Comparison of ENCODE assay signal across 34 cellular contexts in the genomic region with DNA sequence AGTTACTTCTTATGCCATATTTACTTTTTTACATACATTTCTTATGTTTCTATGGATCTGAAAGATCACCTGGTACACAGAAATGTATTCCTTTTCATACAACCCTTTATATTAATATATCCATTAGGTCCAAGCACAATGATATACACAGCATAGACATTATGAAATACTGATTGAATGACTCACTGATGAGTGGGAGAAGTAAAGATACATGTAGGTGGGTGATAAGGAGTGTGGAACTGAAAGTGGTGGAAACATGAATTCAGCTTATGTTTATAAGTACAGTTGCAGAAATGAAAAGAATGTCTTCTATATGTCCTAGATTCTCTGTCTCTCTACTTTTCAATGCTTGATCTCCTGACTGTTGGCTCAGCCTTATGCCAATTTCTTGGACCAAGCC.
"Had no signal": no experiment of that assay in that cellular context is flagged by ENCODE, and none has a peak within 500 bp of the region (broad histone marks: within the 10 kb centered on the region; RNA-seq: fewer than 3 reads in every experiment).

No MANE protein-coding gene starts in this region.

- H3K4me3 ChIP-seq: adrenal gland, cardiac muscle cell, MG63, PC-9 had no signal

- H3K36me3 Mint-ChIP-seq: activated naive CD4-positive, alpha-beta T cell treated with anti-CD3 and anti-CD28 coated beads, Interleukin-2, amount 50 U/mL, for 72 hours; brain; IgD-negative memory B cell; WTC11 had no signal

- H3K27me3 ChIP-seq: adrenal gland, cardiac muscle cell, MG63 had no signal

- H3K27ac Mint-ChIP-seq: activated CD4-positive, alpha-beta T cell treated with anti-CD3 and anti-CD28 coated beads for 36 hours; activated CD4-positive, alpha-beta T cell treated with anti-CD3 and anti-CD28 coated beads, Interleukin-2, amount 10 ng/mL, durations not matched to agents 7 days and 5 days; activated CD8-positive, alpha-beta T cell treated with anti-CD3 and anti-CD28 coated beads, Interleukin-2, amount 10 ng/mL, durations not matched to agents 7 days and 5 days; activated naive CD4-positive, alpha-beta T cell treated with anti-CD3 and anti-CD28 coated beads for 36 hours; activated naive CD4-positive, alpha-beta T cell treated with anti-CD3 and anti-CD28 coated beads, Interleukin-2, amount 50 U/mL, for 72 hours; activated T-helper 1 cell treated with anti-CD3 and anti-CD28 coated beads, Interleukin-12 subunit alpha, Interleukin-12 subunit beta, Interleukin-2, Interleukin-4 antibody, amounts not matched to agents 30 ng/mL and 10 ng/mL and 1 ng/mL, durations not matched to agents 14 hours and 24 hours and 36 hours; brain; IgD-negative memory B cell; WTC11 had no signal

- H3K4me3 Mint-ChIP-seq: activated CD4-positive, alpha-beta T cell treated with anti-CD3 and anti-CD28 coated beads for 36 hours; activated CD4-positive, alpha-beta T cell treated with anti-CD3 and anti-CD28 coated beads, Interleukin-2, amount 10 ng/mL, durations not matched to agents 7 days and 5 days; activated CD8-positive, alpha-beta T cell treated with anti-CD3 and anti-CD28 coated beads, Interleukin-2, amount 10 ng/mL, durations not matched to agents 7 days and 5 days; activated naive CD4-positive, alpha-beta T cell treated with anti-CD3 and anti-CD28 coated beads for 36 hours; activated T-cell treated with anti-CD3 and anti-CD28 coated beads, Interleukin-2, amount 50 U/mL, for 4 hours; activated T-helper 1 cell treated with anti-CD3 and anti-CD28 coated beads, Interleukin-12 subunit alpha, Interleukin-12 subunit beta, Interleukin-2, Interleukin-4 antibody, amounts not matched to agents 30 ng/mL and 10 ng/mL and 1 ng/mL, durations not matched to agents 14 hours and 24 hours and 36 hours; brain; IgD-negative memory B cell; WTC11 had no signal

- H3K4me1 Mint-ChIP-seq: activated CD4-positive, alpha-beta T cell treated with anti-CD3 and anti-CD28 coated beads for 36 hours; activated CD4-positive, alpha-beta T cell treated with anti-CD3 and anti-CD28 coated beads, Interleukin-2, amount 10 ng/mL, durations not matched to agents 7 days and 5 days; IgD-negative memory B cell; WTC11 had no signal

- H3K27ac ChIP-seq: adrenal gland, cardiac muscle cell, PC-9 had no signal

- H3K36me3 ChIP-seq: adrenal gland, cardiac muscle cell, MG63 had no signal

- DNase-seq: activated CD4-positive, alpha-beta T cell treated with anti-CD3 and anti-CD28 coated beads for 36 hours; activated CD4-positive, alpha-beta T cell treated with anti-CD3 and anti-CD28 coated beads, Interleukin-2, amount 10 ng/mL, durations not matched to agents 7 days and 5 days; activated CD4-positive, alpha-beta T cell treated with anti-CD3 and anti-CD28 coated beads, Interleukin-2, amount 50 U/mL, for 48 hours; activated CD8-positive, alpha-beta T cell treated with anti-CD3 and anti-CD28 coated beads, Interleukin-2, amount 10 ng/mL, durations not matched to agents 7 days and 5 days; activated gamma-delta T cell treated with Interleukin-2 at 50 U/mL for 16 hours; activated naive CD4-positive, alpha-beta T cell treated with anti-CD3 and anti-CD28 coated beads for 36 hours; activated T-cell treated with anti-CD3 and anti-CD28 coated beads for 4 hours; activated T-cell treated with anti-CD3 and anti-CD28 coated beads, Interleukin-2, amount 50 U/mL, for 4 hours; adrenal gland; anterior cingulate cortex; Karpas-422; KBM-7; MG63; NCI-H1048; NCI-H1105 treated with DMSO at 0.1 percent for 48 hours; NCI-H1436; NCI-H1694; NCI-H1930; NCI-H2081 treated with DMSO at 0.1 percent for 48 hours; NCI-H345; NCI-H524 treated with DMSO at 0.1 percent for 48 hours; PC-9; Right ventricle myocardium superior; SW 1271; T-helper 1 cell; T-helper 2 cell had no signal

- H3K4me1 ChIP-seq: adrenal gland had no signal

- H3K27me3 Mint-ChIP-seq: activated CD4-positive, alpha-beta T cell treated with anti-CD3 and anti-CD28 coated beads, Interleukin-2, amount 10 ng/mL, durations not matched to agents 7 days and 5 days; IgD-negative memory B cell had no signal

- H3K9me3 ChIP-seq: adrenal gland, MG63 had no signal

- H3K9me3 Mint-ChIP-seq: activated CD4-positive, alpha-beta T cell treated with anti-CD3 and anti-CD28 coated beads, Interleukin-2, amount 10 ng/mL, durations not matched to agents 7 days and 5 days; activated naive CD4-positive, alpha-beta T cell treated with anti-CD3 and anti-CD28 coated beads, Interleukin-2, amount 50 U/mL, for 72 hours; activated T-helper 1 cell treated with anti-CD3 and anti-CD28 coated beads, Interleukin-12 subunit alpha, Interleukin-12 subunit beta, Interleukin-2, Interleukin-4 antibody, amounts not matched to agents 30 ng/mL and 10 ng/mL and 1 ng/mL, durations not matched to agents 14 hours and 24 hours and 36 hours had no signal

- FAIRE-seq: HepG2, TTC549 had no signal
